9 cellular contexts compared by ENCODE assay signal in the genomic region with DNA sequence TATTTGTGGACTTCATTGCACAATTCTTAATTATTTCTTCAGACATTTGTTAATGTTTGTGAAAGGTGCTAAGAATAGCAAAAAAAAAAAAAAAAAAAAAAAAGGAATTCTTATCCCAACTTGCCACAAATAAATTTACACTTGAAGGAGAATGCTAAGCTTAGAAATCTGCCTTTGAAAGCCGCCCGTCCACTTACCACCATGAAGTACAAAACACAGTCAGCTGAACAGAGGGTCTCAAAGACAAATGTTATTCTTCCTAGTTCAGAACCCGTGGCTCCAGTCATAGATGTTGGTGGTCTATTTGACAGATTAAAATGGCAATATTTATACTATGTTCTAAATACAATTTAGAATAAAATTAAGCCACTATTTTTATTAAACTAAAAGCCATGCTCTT.
"Had no signal": no experiment of that assay in that cellular context is flagged by ENCODE, and none has a peak within 500 bp of the region (broad histone marks: within the 10 kb centered on the region; RNA-seq: fewer than 3 reads in every experiment).

No MANE protein-coding gene starts in this region.

- H3K27ac Mint-ChIP-seq: HFFc6 had no signal

- ATAC-seq: HCT116, K562 had no signal

- H3K4me3 ChIP-seq: HAP-1, K562 had no signal

- H3K27ac ChIP-seq: HL-60 had no signal

- H3K36me3 ChIP-seq: HAP-1 had no signal

- H3K4me3 Mint-ChIP-seq: HFFc6 had no signal

- H3K9me3 ChIP-seq: HAP-1 had no signal

- H3K4me1 ChIP-seq: HAP-1 had no signal

- H3K9me3 Mint-ChIP-seq: HFFc6 had no signal

- DNase-seq: GOT3, H7, HFFc6, IMR-90, KG1 had no signal
